Comparison of ENCODE assay signal across 27 cellular contexts in genomic region chr14:75742867-75743266, GRCh38.
"Had no signal": no experiment of that assay in that cellular context is flagged by ENCODE, and none has a peak within 500 bp of the region (broad histone marks: within the 10 kb centered on the region; RNA-seq: fewer than 3 reads in every experiment).

No MANE protein-coding gene starts in this region.

- H3K4me3 ChIP-seq: stomach, suprapubic skin, testis, thoracic aorta, thyroid gland, tibial artery, tibial nerve, transverse colon, upper lobe of left lung, upper lobe of right lung, uterus, vagina had no signal

- H3K4me1 ChIP-seq: stomach, suprapubic skin, testis, thyroid gland, transverse colon, upper lobe of left lung, upper lobe of right lung, uterus, vagina had no signal

- FAIRE-seq: urothelium cell line had no signal

- H3K9me3 ChIP-seq: stomach, suprapubic skin, testis, thyroid gland, transverse colon, upper lobe of left lung, upper lobe of right lung, vagina had no signal

- H3K27ac ChIP-seq: stomach, suprapubic skin, testis, thoracic aorta, thyroid gland, tibial artery, tibial nerve, transverse colon, upper lobe of left lung, upper lobe of right lung, uterus, vagina had no signal

- H3K27me3 ChIP-seq: stomach, suprapubic skin, testis, thyroid gland, tibial artery, tibial nerve, transverse colon, upper lobe of left lung, upper lobe of right lung, uterus, vagina had no signal

- DNase-seq: stimulated activated CD4-positive, alpha-beta T cell treated with anti-CD3 and anti-CD28 coated beads, Interleukin-2, amount 100 ng/mL, for 48 hours; stimulated activated CD4-positive, alpha-beta T cell treated with anti-CD3 and anti-CD28 coated beads, Interleukin-4, amount 100 ng/mL, for 1 hour; stimulated activated CD4-positive, alpha-beta T cell treated with anti-CD3 and anti-CD28 coated beads, Interleukin-4, amount 100 ng/mL, for 24 hours; stimulated activated CD4-positive, alpha-beta T cell treated with anti-CD3 and anti-CD28 coated beads, Interleukin-4, amount 100 ng/mL, for 4 hours; stimulated activated CD8-positive, alpha-beta memory T cell treated with anti-CD3 and anti-CD28 coated beads, Interleukin-4, amount 100 ng/mL, for 48 hours; stimulated activated naive B cell treated with anti-CD40 and anti-IgM and Interleukin-4, amounts not matched to agents 10 μg/mL and 1 μg/mL and 100 μg/mL, for 72 hours; stimulated activated naive CD4-positive, alpha-beta T cell; stimulated activated naive CD4-positive, alpha-beta T cell treated with Interleukin-2 at 50 U/mL for 16 hours; stimulated activated naive CD8-positive, alpha-beta T cell treated with anti-CD3 and anti-CD28 coated beads, Interleukin-15, amount 100 ng/mL, for 72 hours; stimulated activated naive CD8-positive, alpha-beta T cell treated with anti-CD3 and anti-CD28 coated beads, Interleukin-15, Interleukin-2, amounts not matched to agents 100 U/mL and 50 U/mL, for 24 hours; stomach; substantia nigra; testis; thyroid gland; tibial artery; transverse colon; trophoblast cell; upper lobe of left lung; upper lobe of right lung; uterus had no signal

- ATAC-seq: stimulated activated effector memory CD8-positive, alpha-beta T cell treated with anti-CD3 and anti-CD28 coated beads, Interleukin-12 subunit alpha, Interleukin-12 subunit beta, amount 100 ng/mL, for 72 hours; stimulated activated memory B cell treated with anti-CD40 and anti-IgM and Interleukin-4, amounts not matched to agents 10 μg/mL and 1 μg/mL and 100 μg/mL, for 72 hours; stimulated activated naive B cell treated with anti-CD40 and anti-IgM and Interleukin-4, amounts not matched to agents 10 μg/mL and 1 μg/mL and 100 μg/mL, for 72 hours; stimulated activated naive CD8-positive, alpha-beta T cell treated with anti-CD3 and anti-CD28 coated beads, Interleukin-15, amount 100 ng/mL, for 72 hours; stimulated activated naive CD8-positive, alpha-beta T cell treated with anti-CD3 and anti-CD28 coated beads, Interleukin-15, Interleukin-2, amounts not matched to agents 100 U/mL and 50 U/mL, for 24 hours; upper lobe of right lung had no signal
